Comparison of ENCODE assay signal across 27 cellular contexts in genomic region chr20:1754749-1755148, GRCh38.
"Had no signal": no experiment of that assay in that cellular context is flagged by ENCODE, and none has a peak within 500 bp of the region (broad histone marks: within the 10 kb centered on the region; RNA-seq: fewer than 3 reads in every experiment).

No MANE protein-coding gene starts in this region.

- H3K9me3 ChIP-seq: colonic mucosa, esophagus muscularis mucosa, esophagus squamous epithelium, gastrocnemius medialis, gastroesophageal sphincter, heart left ventricle had no signal

- H3K4me1 Mint-ChIP-seq: endodermal cell had no signal

- ATAC-seq: effector memory CD8-positive, alpha-beta T cell; esophagus mucosa; foreskin keratinocyte; gastrocnemius medialis; gastroesophageal sphincter; heart left ventricle; heart right ventricle had no signal

- H3K4me1 ChIP-seq: esophagus muscularis mucosa, esophagus squamous epithelium, foreskin keratinocyte, gastrocnemius medialis, gastroesophageal sphincter had no signal

- FAIRE-seq: colon, endometrium had no signal

- H3K27ac ChIP-seq: colonic mucosa, coronary artery, dorsolateral prefrontal cortex, epithelial cell of prostate, esophagus muscularis mucosa, esophagus squamous epithelium, foreskin keratinocyte, gastrocnemius medialis, gastroesophageal sphincter, heart left ventricle, heart right ventricle had no signal

- DNase-seq: colonic mucosa; cortex of kidney; dermis blood vessel endothelial cell; dorsolateral prefrontal cortex; effector CD4-positive, alpha-beta T cell; effector CD8-positive, alpha-beta T cell; effector memory CD4-positive, alpha-beta T cell; effector memory CD8-positive, alpha-beta T cell; endodermal cell; erythroblast; esophagus squamous epithelium; foreskin fibroblast; foreskin keratinocyte; foreskin melanocyte; gastrocnemius medialis; glutamatergic neuron; head of caudate nucleus; heart left ventricle; heart right ventricle had no signal

- H3K4me3 Mint-ChIP-seq: dendritic cell treated with granulocyte-macrophage colony-stimulating factor and Interleukin-4, amounts not matched to agents 40 ng/mL and 50 ng/mL, for 4 days; effector memory CD8-positive, alpha-beta T cell; endodermal cell had no signal

- H3K27me3 Mint-ChIP-seq: dendritic cell treated with granulocyte-macrophage colony-stimulating factor and Interleukin-4, amounts not matched to agents 40 ng/mL and 50 ng/mL, for 4 days had no signal

- H3K4me3 ChIP-seq: colonic mucosa, coronary artery, dorsolateral prefrontal cortex, esophagus muscularis mucosa, esophagus squamous epithelium, gastrocnemius medialis, gastroesophageal sphincter, heart left ventricle, heart right ventricle had no signal

- H3K36me3 ChIP-seq: colonic mucosa, esophagus muscularis mucosa, esophagus squamous epithelium, gastrocnemius medialis, gastroesophageal sphincter, heart left ventricle, heart right ventricle had no signal

- H3K27me3 ChIP-seq: colonic mucosa, dorsolateral prefrontal cortex, esophagus muscularis mucosa, gastrocnemius medialis, gastroesophageal sphincter had no signal

- H3K9me3 Mint-ChIP-seq: endodermal cell had no signal

- H3K27ac Mint-ChIP-seq: dendritic cell treated with granulocyte-macrophage colony-stimulating factor and Interleukin-4, amounts not matched to agents 40 ng/mL and 50 ng/mL, for 4 days; effector memory CD8-positive, alpha-beta T cell; endodermal cell had no signal
